19 cellular contexts compared by ENCODE assay signal in the genomic region with DNA sequence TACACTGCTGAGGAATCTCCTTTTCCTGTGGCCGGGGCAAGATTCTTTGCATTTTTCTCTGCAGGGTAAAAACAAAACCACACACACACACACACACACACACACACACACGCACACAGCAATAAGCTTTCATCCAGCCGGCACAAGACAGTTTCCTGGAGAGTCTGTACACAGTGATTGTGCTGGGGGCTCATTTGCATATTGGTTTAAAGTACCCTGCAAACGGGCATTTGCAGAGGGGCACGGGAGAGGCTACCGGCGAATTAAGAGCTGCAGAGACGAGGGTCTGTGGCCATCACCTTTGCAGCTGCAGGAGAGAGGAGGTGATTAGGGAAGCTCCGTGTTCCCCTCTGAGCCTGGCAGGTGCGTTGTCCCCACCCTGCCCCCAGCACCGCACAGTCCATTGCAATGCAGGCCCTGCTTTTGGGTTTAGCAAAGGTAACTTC.
DNase-seq lines count a peak whose midpoint lies in the region; ATAC-seq lines count a peak whose summit lies in the region.
"Had no signal": no experiment of that assay in that cellular context is flagged by ENCODE, and none has a peak within 500 bp of the region (broad histone marks: within the 10 kb centered on the region; RNA-seq: fewer than 3 reads in every experiment).

No MANE protein-coding gene starts in this region.

- H3K4me1 ChIP-seq in trophoblast cell (ENCODE audit: control insufficient read depth in 1 of 2, insufficient read depth in 2 of 2, low read length in 2 of 2), result peaks cover 8 to 11% of the 10 kb centered on the region in 2 experiments
- H3K4me1 ChIP-seq: ascending aorta, spleen, upper lobe of right lung had no signal

- peak overlapping the region; percentile 24 for H3K4me3 Mint-ChIP-seq in activated T-cell treated with anti-CD3 and anti-CD28 coated beads, Interleukin-2, amount 50 U/mL, for 4 hours
- H3K4me3 Mint-ChIP-seq in activated T-cell treated with anti-CD3 and anti-CD28 coated beads, Interleukin-2, amount 50 U/mL, for 72 hours, result no peak overlapping the region
- H3K4me3 Mint-ChIP-seq in T-cell, result peak overlapping the region in 2 of 3 donors; percentile 39 to 59
- H3K4me3 Mint-ChIP-seq: activated CD8-positive, alpha-beta memory T cell treated with anti-CD3 and anti-CD28 coated beads, Interleukin-2, amount 10 ng/mL, durations not matched to agents 7 days and 5 days had no signal

- H3K9me3 ChIP-seq in trophoblast cell (ENCODE audit: insufficient read depth, low read depth, low read length), result no peaks in the 10 kb centered on the region
- H3K9me3 ChIP-seq: ascending aorta, upper lobe of right lung had no signal

- H3K9me3 Mint-ChIP-seq in activated T-cell treated with anti-CD3 and anti-CD28 coated beads, Interleukin-2, amount 50 U/mL, for 4 hours, result peaks cover 4% of the 10 kb centered on the region
- H3K9me3 Mint-ChIP-seq in activated T-cell treated with anti-CD3 and anti-CD28 coated beads, Interleukin-2, amount 50 U/mL, for 72 hours, result no peaks in the 10 kb centered on the region
- H3K9me3 Mint-ChIP-seq in T-cell, result peaks cover 0 to 5% (median 0%) of the 10 kb centered on the region in 3 donors

- no peak overlapping the region for H4K12ac ChIP-seq in trophoblast cell (ENCODE audit: low read depth, low read length)

- no peak for DNase-seq in activated T-cell treated with anti-CD3 and anti-CD28 coated beads, Interleukin-2, amount 50 U/mL, for 4 hours
- no peak for DNase-seq in activated T-cell treated with anti-CD3 and anti-CD28 coated beads, Interleukin-2, amount 50 U/mL, for 72 hours
- DNase-seq in T-cell, result peak in 1 of 34 experiments; percentile 6
- DNase-seq in iris pigment epithelial cell (ENCODE audit: low read depth), result peak; percentile 63
- DNase-seq in trophoblast cell, result no peak
- no peak for DNase-seq in NCI-H345 (lab: John Stamatoyannopoulos, UW)
- no peak for DNase-seq in activated CD4-positive, CD25-positive, alpha-beta regulatory T cell treated with anti-CD3 and anti-CD28 coated beads, Interleukin-2, amount 50 U/mL, for 72 hours
- DNase-seq: 8988T; activated CD8-positive, alpha-beta memory T cell treated with anti-CD3 and anti-CD28 coated beads, Interleukin-2, amount 10 ng/mL, durations not matched to agents 7 days and 5 days; activated effector memory CD4-positive, alpha-beta T cell treated with anti-CD3 and anti-CD28 coated beads, Interleukin-2, amount 50 U/mL, for 16 hours; effector memory CD8-positive, alpha-beta T cell; left colon; NCI-H1436 treated with DMSO at 0.1 percent for 48 hours; spleen; stimulated activated CD4-positive, alpha-beta T cell treated with anti-CD3 and anti-CD28 coated beads, Interleukin-4, amount 100 ng/mL, for 4 hours; upper lobe of right lung had no signal

- no peak overlapping the region for H3K27ac ChIP-seq in trophoblast cell (ENCODE audit: low read depth, low read length)
- H3K27ac ChIP-seq: ascending aorta, spleen, upper lobe of right lung had no signal

- POLR2A ChIA-PET in T-cell (lab: Charles Lee), result no interaction called here

- H2BK120ac ChIP-seq in trophoblast cell (ENCODE audit: insufficient read depth, low read length, poor library complexity), result no peak overlapping the region

- no peak for ATAC-seq in activated T-cell treated with anti-CD3 and anti-CD28 coated beads, Interleukin-2, amount 50 U/mL, for 4 hours
- no peak for ATAC-seq in activated T-cell treated with anti-CD3 and anti-CD28 coated beads, Interleukin-2, amount 50 U/mL, for 72 hours (replicated peaks in 1 of 2)
- ATAC-seq in T-cell (replicated peaks in 1 of 4), result peak in 3 of 4 experiments; percentile 19 to 45 (median 23)
- no peak for ATAC-seq in HG02973 (IDR thresholded peaks at IDR 0.05; ENCODE audit: unreplicated experiment)
- ATAC-seq: activated CD8-positive, alpha-beta memory T cell treated with anti-CD3 and anti-CD28 coated beads, Interleukin-2, amount 10 ng/mL, durations not matched to agents 7 days and 5 days; effector memory CD8-positive, alpha-beta T cell; HCT116; left colon; upper lobe of right lung had no signal

- H3K79me1 ChIP-seq in trophoblast cell (ENCODE audit: low read length), result peaks cover 6% of the 10 kb centered on the region

- no peak overlapping the region for H2AFZ ChIP-seq in trophoblast cell (ENCODE audit: insufficient read depth, low read length, poor library complexity)

- H3K36me3 Mint-ChIP-seq in activated T-cell treated with anti-CD3 and anti-CD28 coated beads, Interleukin-2, amount 50 U/mL, for 4 hours (ENCODE audit: insufficient read depth), result no peaks in the 10 kb centered on the region
- no peaks in the 10 kb centered on the region for H3K36me3 Mint-ChIP-seq in activated T-cell treated with anti-CD3 and anti-CD28 coated beads, Interleukin-2, amount 50 U/mL, for 72 hours (ENCODE audit: insufficient read depth in 2 of 2)
- no peaks in the 10 kb centered on the region for H3K36me3 Mint-ChIP-seq in T-cell
- H3K36me3 Mint-ChIP-seq: activated CD8-positive, alpha-beta memory T cell treated with anti-CD3 and anti-CD28 coated beads, Interleukin-2, amount 10 ng/mL, durations not matched to agents 7 days and 5 days had no signal

- H3K4ac ChIP-seq in trophoblast cell (ENCODE audit: low read depth, low read length), result no peak overlapping the region

- no peaks in the 10 kb centered on the region for H3K27me3 ChIP-seq in trophoblast cell (ENCODE audit: insufficient read depth, low read length)
- H3K27me3 ChIP-seq: ascending aorta, upper lobe of right lung had no signal

- H2AK5ac ChIP-seq in trophoblast cell (ENCODE audit: low read length), result no peak overlapping the region

- CTCF ChIA-PET in T-cell (lab: Charles Lee), result no interaction called here

- H2BK12ac ChIP-seq in trophoblast cell (ENCODE audit: low read length), result no peak overlapping the region

- H3K23ac ChIP-seq in trophoblast cell (ENCODE audit: low read length), result no peak overlapping the region

- peak overlapping the region; percentile 57 for H3K4me2 ChIP-seq in trophoblast cell (ENCODE audit: low read length)

- H3K79me2 ChIP-seq in trophoblast cell (ENCODE audit: control insufficient read depth, insufficient read depth, low read length, poor library complexity), result peaks cover 2% of the 10 kb centered on the region

- no peak overlapping the region for H3K27ac Mint-ChIP-seq in activated T-cell treated with anti-CD3 and anti-CD28 coated beads, Interleukin-2, amount 50 U/mL, for 72 hours
- H3K27ac Mint-ChIP-seq in T-cell, result no peak overlapping the region
- H3K27ac Mint-ChIP-seq: activated CD8-positive, alpha-beta memory T cell treated with anti-CD3 and anti-CD28 coated beads, Interleukin-2, amount 10 ng/mL, durations not matched to agents 7 days and 5 days; effector memory CD8-positive, alpha-beta T cell had no signal

- H3K36me3 ChIP-seq in trophoblast cell (ENCODE audit: control insufficient read depth in 1 of 2, insufficient read depth in 2 of 2, low read length in 2 of 2), result no peaks in the 10 kb centered on the region
- H3K36me3 ChIP-seq: ascending aorta, spleen, upper lobe of right lung had no signal

- H3K4me3 ChIP-seq in trophoblast cell (ENCODE audit: low read depth, low read length), result no peak overlapping the region
- H3K4me3 ChIP-seq: ascending aorta, spleen, upper lobe of right lung had no signal

- whole genome bisulfite sequencing in trophoblast cell (ENCODE audit: extremely low coverage, insufficient coverage, insufficient read length), result no CpG with 5 or more reads among the region's 11 CpGs

- peaks cover 3% of the 10 kb centered on the region for H3K27me3 Mint-ChIP-seq in activated T-cell treated with anti-CD3 and anti-CD28 coated beads, Interleukin-2, amount 50 U/mL, for 4 hours (ENCODE audit: low read depth)
- H3K27me3 Mint-ChIP-seq in activated T-cell treated with anti-CD3 and anti-CD28 coated beads, Interleukin-2, amount 50 U/mL, for 72 hours (ENCODE audit: low read depth), result peaks cover 8% of the 10 kb centered on the region
- H3K27me3 Mint-ChIP-seq in T-cell, result peaks cover 3 to 17% of the 10 kb centered on the region in 2 donors
- H3K27me3 Mint-ChIP-seq: activated CD8-positive, alpha-beta memory T cell treated with anti-CD3 and anti-CD28 coated beads, Interleukin-2, amount 10 ng/mL, durations not matched to agents 7 days and 5 days; effector memory CD8-positive, alpha-beta T cell had no signal

- no peak overlapping the region for H4K8ac ChIP-seq in trophoblast cell (ENCODE audit: low read depth, low read length)

- no peak overlapping the region for H3K18ac ChIP-seq in trophoblast cell (ENCODE audit: low read length)

- no peak overlapping the region for H2BK5ac ChIP-seq in trophoblast cell (ENCODE audit: low read depth, low read length, poor library complexity)

- H3K4me1 Mint-ChIP-seq in activated T-cell treated with anti-CD3 and anti-CD28 coated beads, Interleukin-2, amount 50 U/mL, for 4 hours (ENCODE audit: low read depth), result peaks cover 11% of the 10 kb centered on the region
- no peaks in the 10 kb centered on the region for H3K4me1 Mint-ChIP-seq in activated T-cell treated with anti-CD3 and anti-CD28 coated beads, Interleukin-2, amount 50 U/mL, for 72 hours (ENCODE audit: low read depth)
- peaks cover 6 to 13% (median 9%) of the 10 kb centered on the region in 3 donors for H3K4me1 Mint-ChIP-seq in T-cell
- H3K4me1 Mint-ChIP-seq: activated CD8-positive, alpha-beta memory T cell treated with anti-CD3 and anti-CD28 coated beads, Interleukin-2, amount 10 ng/mL, durations not matched to agents 7 days and 5 days had no signal

- no peak overlapping the region for H4K91ac ChIP-seq in trophoblast cell (ENCODE audit: low read depth, low read length)

- no peak overlapping the region for H3K14ac ChIP-seq in trophoblast cell (ENCODE audit: low read length)

- no peak overlapping the region for H3K9ac ChIP-seq in trophoblast cell (ENCODE audit: low read length)

Comparison
In these comparisons a context has a peak if more than half of its experiments do, and no peak if none do; other contexts are left out.
1. H3K4me3 Mint-ChIP-seq: peak in activated T-cell treated with anti-CD3 and anti-CD28 coated beads, Interleukin-2, amount 50 U/mL, for 4 hours (single experiment) and T-cell (2 of 3); none in activated T-cell treated with anti-CD3 and anti-CD28 coated beads, Interleukin-2, amount 50 U/mL, for 72 hours (0 of 2).
2. ATAC-seq: peak in T-cell (3 of 4); none in activated T-cell treated with anti-CD3 and anti-CD28 coated beads, Interleukin-2, amount 50 U/mL, for 4 hours (0 of 2), activated T-cell treated with anti-CD3 and anti-CD28 coated beads, Interleukin-2, amount 50 U/mL, for 72 hours (0 of 2) and HG02973 (single experiment).